Comparison of ENCODE assay signal across 11 cellular contexts in genomic region chr11:43626798-43627197, GRCh38.
"Had no signal": no experiment of that assay in that cellular context is flagged by ENCODE, and none has a peak within 500 bp of the region (broad histone marks: within the 10 kb centered on the region; RNA-seq: fewer than 3 reads in every experiment).

No MANE protein-coding gene starts in this region.

- H2AFZ ChIP-seq: GM23248 had no signal

- H3K27ac ChIP-seq: GM23248, HL-60, KMS-11 had no signal

- H3K9ac ChIP-seq: GM23248, KMS-11 had no signal

- FAIRE-seq: H54 had no signal

- H3K4me2 ChIP-seq: KMS-11 had no signal

- H3K4me3 ChIP-seq: GM23248 had no signal

- DNase-seq: GM23248, GOT3, H9, HCEC 1CT, HFFc6, IMR-90, Karpas-422, KBM-7 had no signal
